12 cellular contexts compared by ENCODE assay signal in genomic region chr15:89119489-89120478, GRCh38. TPM values are rescaled to one million over a fixed set of nuclear protein-coding genes. Genes with fewer than 3 reads are reported as not detected.
DNase-seq lines count a peak whose midpoint lies in the region; ATAC-seq, FAIRE-seq and TF ChIP-seq lines count a peak whose summit lies in the region.
"Had no signal": no experiment of that assay in that cellular context is flagged by ENCODE, and none has a peak within 500 bp of the region (broad histone marks: within the 10 kb centered on the region; RNA-seq: fewer than 3 reads in every experiment).

No MANE protein-coding gene starts in this region.

- H3K36me3 ChIP-seq in keratinocyte (ENCODE audit: control insufficient read depth in 2 of 2, extremely low read depth in 1 of 2, insufficient read depth in 2 of 2, low read length in 2 of 2) (peaks cover 2 to 16% of the 10 kb centered on the region in 2 experiments), thoracic aorta (peaks cover 30% of the 10 kb centered on the region)

- H2BK5ac ChIP-seq in H9 (ENCODE audit: insufficient read length, low read length) = no peak overlapping the region

- H3K4me1 ChIP-seq in keratinocyte (ENCODE audit: control insufficient read depth, extremely low read depth, insufficient read depth, low read length) = peaks cover 30% of the 10 kb centered on the region
- H3K4me1 ChIP-seq in thoracic aorta (ENCODE audit: control insufficient read depth in 1 of 2, low read depth in 2 of 2) = peaks cover 65 to 100% of the 10 kb centered on the region in 2 donors
- H3K4me1 ChIP-seq in H9 (ENCODE audit: insufficient read depth, low read length) = peaks cover 4% of the 10 kb centered on the region; the same call in 1 of the 2 replicates

- no peaks in the 10 kb centered on the region for H3K27me3 Mint-ChIP-seq in activated CD4-positive, alpha-beta T cell treated with anti-CD3 and anti-CD28 coated beads, Interleukin-2, amount 10 ng/mL, durations not matched to agents 24 days and 14 days
- H3K27me3 Mint-ChIP-seq in activated CD4-positive, alpha-beta T cell treated with anti-CD3 and anti-CD28 coated beads, Interleukin-2, amount 10 ng/mL, durations not matched to agents 7 days and 5 days = no peaks in the 10 kb centered on the region
- H3K27me3 Mint-ChIP-seq in H9 (ENCODE audit: low read depth) = no peaks in the 10 kb centered on the region
- H3K27me3 Mint-ChIP-seq: CD4-positive, CD25-positive, alpha-beta regulatory T cell had no signal

- CTCF ChIA-PET in activated CD4-positive, alpha-beta T cell treated with anti-CD3 and anti-CD28 coated beads, Interleukin-2, amount 10 ng/mL, durations not matched to agents 7 days and 5 days (lab: Charles Lee) = interaction anchor here (1.5 to 2.8 kb wide), 5 partner anchors 9 to 59 kb away, joined by 3 to 17 read pairs (median 5); no protein-coding TSS in a partner anchor

- ATAC-seq in thoracic aorta (ENCODE audit: insufficient number of reproducible peaks, low FRiP score, low read depth) (peak; percentile 48), HG02885 (IDR thresholded peaks at IDR 0.05; ENCODE audit: poor library complexity, unreplicated experiment) (no peak)

- POLR2A ChIA-PET in activated CD4-positive, alpha-beta T cell treated with anti-CD3 and anti-CD28 coated beads, Interleukin-2, amount 10 ng/mL, durations not matched to agents 7 days and 5 days (lab: Charles Lee) = no interaction called here

- H3K4me3 Mint-ChIP-seq in activated CD4-positive, alpha-beta T cell treated with anti-CD3 and anti-CD28 coated beads, Interleukin-2, amount 10 ng/mL, durations not matched to agents 24 days and 14 days = no peak overlapping the region
- no peak overlapping the region for H3K4me3 Mint-ChIP-seq in activated CD4-positive, alpha-beta T cell treated with anti-CD3 and anti-CD28 coated beads, Interleukin-2, amount 10 ng/mL, durations not matched to agents 7 days and 5 days
- no peak overlapping the region for H3K4me3 Mint-ChIP-seq in H9
- H3K4me3 Mint-ChIP-seq: CD4-positive, CD25-positive, alpha-beta regulatory T cell had no signal

- H3T11ph ChIP-seq in H9 (ENCODE audit: low read length) = no peak overlapping the region

- no CpG with 5 or more reads among the region's 12 CpGs for WGBS in H9 (ENCODE audit: extremely low coverage, insufficient read length, low lambda C conversion rate)

- H2AFZ ChIP-seq in keratinocyte (ENCODE audit: control insufficient read depth, low read length) (no peak overlapping the region), H9 (ENCODE audit: low read length) (no peak overlapping the region)

- H3K4me3 ChIP-seq in keratinocyte (ENCODE audit: control insufficient read depth in 2 of 3, extremely low read depth in 1 of 3, insufficient read depth in 2 of 3, low read depth in 1 of 3, low read length in 3 of 3) = no peak overlapping the region
- peak overlapping the region; percentile 20 for H3K4me3 ChIP-seq in thoracic aorta

- H3K23ac ChIP-seq in H9 (ENCODE audit: insufficient read length, low read depth, low read length) = no peak overlapping the region

- H2BK15ac ChIP-seq in H9 (ENCODE audit: low read depth, low read length) = no peak overlapping the region

- H3K9me1 ChIP-seq in keratinocyte (ENCODE audit: control insufficient read depth, extremely low read depth, insufficient read depth, low read length) = no peaks in the 10 kb centered on the region

- H3K27ac Mint-ChIP-seq in activated CD4-positive, alpha-beta T cell treated with anti-CD3 and anti-CD28 coated beads, Interleukin-2, amount 10 ng/mL, durations not matched to agents 24 days and 14 days = peak overlapping the region; percentile 0
- H3K27ac Mint-ChIP-seq in activated CD4-positive, alpha-beta T cell treated with anti-CD3 and anti-CD28 coated beads, Interleukin-2, amount 10 ng/mL, durations not matched to agents 7 days and 5 days = no peak overlapping the region
- H3K27ac Mint-ChIP-seq in H9 = no peak overlapping the region

- intact Hi-C loops in activated CD4-positive, alpha-beta T cell treated with anti-CD3 and anti-CD28 coated beads, Interleukin-2, amount 10 ng/mL, durations not matched to agents 24 days and 14 days (cut with micrococcal nuclease) = no loop called here

- no peak overlapping the region for H3K56ac ChIP-seq in H9 (ENCODE audit: insufficient read length, low read depth, low read length)

- DNase-seq in activated CD4-positive, alpha-beta T cell treated with anti-CD3 and anti-CD28 coated beads, Interleukin-2, amount 10 ng/mL, durations not matched to agents 24 days and 14 days = no peak
- no peak for DNase-seq in activated CD4-positive, alpha-beta T cell treated with anti-CD3 and anti-CD28 coated beads, Interleukin-2, amount 10 ng/mL, durations not matched to agents 7 days and 5 days
- DNase-seq in brain pericyte (ENCODE audit: low read depth, low spot score) = peak; percentile 77
- DNase-seq in keratinocyte (ENCODE audit: low read depth, low spot score) = no peak
- DNase-seq in thoracic aorta (ENCODE audit: low spot score) = no peak
- no peak for DNase-seq in H9
- no peak for DNase-seq in foreskin melanocyte
- DNase-seq: activated CD8-positive, alpha-beta memory T cell treated with anti-CD3 and anti-CD28 coated beads, Interleukin-2, amount 50 U/mL, for 4 hours; NCI-H524 treated with DMSO at 0.1 percent for 48 hours had no signal

- no peak overlapping the region for H3K4ac ChIP-seq in H9 (ENCODE audit: low read depth, low read length)

- no peak overlapping the region for H3K14ac ChIP-seq in H9 (ENCODE audit: insufficient read depth, low read length)

- no peaks in the 10 kb centered on the region for H3K9me3 Mint-ChIP-seq in activated CD4-positive, alpha-beta T cell treated with anti-CD3 and anti-CD28 coated beads, Interleukin-2, amount 10 ng/mL, durations not matched to agents 24 days and 14 days
- no peaks in the 10 kb centered on the region for H3K9me3 Mint-ChIP-seq in activated CD4-positive, alpha-beta T cell treated with anti-CD3 and anti-CD28 coated beads, Interleukin-2, amount 10 ng/mL, durations not matched to agents 7 days and 5 days
- no peaks in the 10 kb centered on the region for H3K9me3 Mint-ChIP-seq in H9
- H3K9me3 Mint-ChIP-seq: CD4-positive, CD25-positive, alpha-beta regulatory T cell had no signal

- H3K27ac ChIP-seq in keratinocyte (ENCODE audit: control insufficient read depth, insufficient read depth, low read length) = peak overlapping the region; percentile 75
- peak overlapping the region; percentile 91 to 95 for H3K27ac ChIP-seq in thoracic aorta
- H3K27ac ChIP-seq in H9 (ENCODE audit: insufficient read length, low read depth, low read length) = no peak overlapping the region

- H2AK5ac ChIP-seq in H9 (ENCODE audit: insufficient read length, low read length) = no peak overlapping the region

- no peak overlapping the region for H2BK12ac ChIP-seq in H9 (ENCODE audit: insufficient read length, low read depth, low read length)

- no peaks in the 10 kb centered on the region for H3K79me1 ChIP-seq in H9 (ENCODE audit: insufficient read depth, low read depth, low read length, poor library complexity, severe bottlenecking)

- peaks cover 45% of the 10 kb centered on the region for H3K36me3 Mint-ChIP-seq in activated CD4-positive, alpha-beta T cell treated with anti-CD3 and anti-CD28 coated beads, Interleukin-2, amount 10 ng/mL, durations not matched to agents 24 days and 14 days (ENCODE audit: low read depth)
- H3K36me3 Mint-ChIP-seq in activated CD4-positive, alpha-beta T cell treated with anti-CD3 and anti-CD28 coated beads, Interleukin-2, amount 10 ng/mL, durations not matched to agents 7 days and 5 days (ENCODE audit: low read depth) = peaks cover 40% of the 10 kb centered on the region
- H3K36me3 Mint-ChIP-seq in H9 (ENCODE audit: insufficient read depth in 1 of 3, low read depth in 3 of 3) = peaks cover 0 to 24% (median 19%) of the 10 kb centered on the region in 3 experiments; a peak in 5 of 7 replicates

- no peaks in the 10 kb centered on the region for H3K23me2 ChIP-seq in H9 (ENCODE audit: insufficient read length, low read depth, low read length, poor library complexity, severe bottlenecking)

- no peaks in the 10 kb centered on the region for H4K20me1 ChIP-seq in keratinocyte (ENCODE audit: control insufficient read depth, extremely low read depth, insufficient read depth, low read length)
- H4K20me1 ChIP-seq in H9 (ENCODE audit: control insufficient read depth, insufficient read depth, insufficient read length) = no peaks in the 10 kb centered on the region

- no peaks in the 10 kb centered on the region for H3K79me2 ChIP-seq in keratinocyte (ENCODE audit: control insufficient read depth, insufficient read depth, low read length)
- H3K79me2 ChIP-seq in H9 (ENCODE audit: insufficient read depth, low read length) = no peaks in the 10 kb centered on the region

- H3K9me3 ChIP-seq in keratinocyte (ENCODE audit: control insufficient read depth, low read depth, low read length) (no peaks in the 10 kb centered on the region), thoracic aorta (no peaks in the 10 kb centered on the region), H9 (ENCODE audit: control insufficient read depth, low read depth, low read length) (no peaks in the 10 kb centered on the region)

- TF ChIP-seq CTCF in keratinocyte (optimal IDR thresholded peaks at IDR 0.05 in 1 of 3, IDR thresholded peaks at IDR 0.05 in 1 of 3, conservative IDR thresholded peaks at IDR 0.05 in 1 of 3; ENCODE audit: extremely low read depth in 1 of 3, insufficient read depth in 2 of 3, low read length in 3 of 3) (no peak), thoracic aorta (IDR thresholded peaks at IDR 0.05) (no peak), H9 (conservative IDR thresholded peaks at IDR 0.05) (no peak)

- H2BK120ac ChIP-seq in H9 (ENCODE audit: low read depth, low read length, poor library complexity, severe bottlenecking) = no peak overlapping the region

- H4K8ac ChIP-seq in H9 (replicated peaks; ENCODE audit: insufficient read length, low read depth, low read length) = no peak overlapping the region

- no peak for FAIRE-seq in keratinocyte (lab: Jason Lieb, UNC)
- FAIRE-seq: GM19239 had no signal

- dilution Hi-C loops in keratinocyte (cut with MboI; ENCODE audit: extremely low pct_ligation_motif_present, low sequenced_read_pairs) = no loop called here

- no peak overlapping the region for H4K91ac ChIP-seq in H9 (ENCODE audit: insufficient read length, low read depth, low read length)

- H3K27me3 ChIP-seq in keratinocyte (ENCODE audit: control insufficient read depth, extremely low read depth, insufficient read depth, low read length) (no peaks in the 10 kb centered on the region), thoracic aorta (replicated peaks; ENCODE audit: insufficient read depth) (no peaks in the 10 kb centered on the region), H9 (ENCODE audit: insufficient read depth, low read length) (no peaks in the 10 kb centered on the region)

- no peak overlapping the region for H3K4me2 ChIP-seq in keratinocyte (ENCODE audit: control insufficient read depth, extremely low read depth, insufficient read depth, low read depth, low read length)
- H3K4me2 ChIP-seq in H9 (ENCODE audit: insufficient read depth, insufficient read length, low read length) = no peak overlapping the region

- H2BK20ac ChIP-seq in H9 (ENCODE audit: low read depth, low read length, poor library complexity, severe bottlenecking) = no peak overlapping the region

- H4K5ac ChIP-seq in H9 (ENCODE audit: insufficient read length, low read depth, low read length) = no peak overlapping the region

- H3K18ac ChIP-seq in H9 (ENCODE audit: insufficient read length, low read depth, low read length) = no peak overlapping the region

- H3K9ac ChIP-seq in keratinocyte (ENCODE audit: control insufficient read depth, extremely low read depth, insufficient read depth, low read length) (no peak overlapping the region), H9 (ENCODE audit: extremely low read depth, insufficient read length, low read length) (no peak overlapping the region)

- H3K4me1 Mint-ChIP-seq in activated CD4-positive, alpha-beta T cell treated with anti-CD3 and anti-CD28 coated beads, Interleukin-2, amount 10 ng/mL, durations not matched to agents 24 days and 14 days = peaks cover 8% of the 10 kb centered on the region
- H3K4me1 Mint-ChIP-seq in activated CD4-positive, alpha-beta T cell treated with anti-CD3 and anti-CD28 coated beads, Interleukin-2, amount 10 ng/mL, durations not matched to agents 7 days and 5 days = no peaks in the 10 kb centered on the region
- H3K4me1 Mint-ChIP-seq in H9 = peaks cover 27 to 41% of the 10 kb centered on the region in 2 experiments

RNA-seq across cellular contexts. Expression of gene ABHD2, which starts 31.5 kb away (rescaled TPM):
- 75.2 and 76.6 TPM in 2 replicates for total RNA-seq in activated CD4-positive, alpha-beta T cell treated with anti-CD3 and anti-CD28 coated beads, Interleukin-2, amount 10 ng/mL, durations not matched to agents 24 days and 14 days
- total RNA-seq in activated CD4-positive, alpha-beta T cell treated with anti-CD3 and anti-CD28 coated beads, Interleukin-2, amount 10 ng/mL, durations not matched to agents 7 days and 5 days = 10 to 100 TPM; 79.7 to 89.0 TPM
- 22.8 to 32.9 TPM (median 23.0 TPM) in 3 replicates for polyA plus RNA-seq in keratinocyte
- 13.4 TPM for polyA plus RNA-seq in keratinocyte (2011; ENCODE audit: low read depth)
- polyA plus RNA-seq in keratinocyte (2011; cell fraction: cytosol; rRNA removed) = 10.2 and 12.6 TPM in 2 replicates
- polyA plus RNA-seq in keratinocyte (2011; cell fraction: nucleus; rRNA removed) = 32.7 and 34.4 TPM in 2 replicates
- polyA plus RNA-seq in keratinocyte (2012; ENCODE audit: low replicate concordance) = 6.4 and 23.6 TPM in 2 replicates
- polyA minus RNA-seq in keratinocyte = 74.6 to 119 TPM (median 84.7 TPM) in 3 replicates
- polyA minus RNA-seq in keratinocyte (2011; cell fraction: cytosol; rRNA and poly(A)+ RNA removed) = 16.1 TPM
- 36.3 and 71.1 TPM in 2 replicates for polyA minus RNA-seq in keratinocyte (2011; cell fraction: nucleus; rRNA and poly(A)+ RNA removed)
- total RNA-seq in thoracic aorta (100 to 1,000 TPM; 177 to 283 TPM), H9 (2021) (15.6 and 17.5 TPM in 2 replicates)
